ENCODE assay signal across 8 cellular contexts in genomic region chr16:87492721-87493554, GRCh38. TPM values are rescaled to one million over a fixed set of nuclear protein-coding genes. Genes with fewer than 3 reads are reported as not detected.
A peak's percentile ranks its signal among the peaks of the same experiment; 100 is the strongest.
DNase-seq lines count a peak whose midpoint lies in the region; ATAC-seq and TF ChIP-seq lines count a peak whose summit lies in the region.

Gene ZCCHC14 (minus strand): TSS chr16:87493024. CDS start chr16:87492238, 786 bp downstream.

- POLR2A ChIA-PET in naive thymus-derived CD8-positive, alpha-beta T cell (lab: Charles Lee): interaction anchor here (0.6 to 1.2 kb wide), 3 partner anchors 8 to 109 kb away, joined by 3 to 4 read pairs (median 4); partner anchors contain the start of gene FBXO31

- peaks cover 3% of the 10 kb centered on the region for H3K27me3 Mint-ChIP-seq in activated T-helper 17 cell treated with anti-CD3 and anti-CD28 coated beads, Interleukin-2, amount 50 U/mL, for 72 hours
- peaks cover 0 to 2% (median 0%) of the 10 kb centered on the region in 5 donors for H3K27me3 Mint-ChIP-seq in naive thymus-derived CD8-positive, alpha-beta T cell
- peaks cover 68% of the 10 kb centered on the region for H3K27me3 Mint-ChIP-seq in stimulated activated memory B cell treated with anti-CD40 and anti-IgM and Interleukin-4, amounts not matched to agents 10 μg/mL and 1 μg/mL and 100 μg/mL, for 72 hours

- in situ Hi-C loops in KBM-7 (cut with MboI; ENCODE audit: low pct_unique_long_range_greater_than_20kb, low sequenced_read_pairs): no loop called here

- H3K9me3 Mint-ChIP-seq in activated T-helper 17 cell treated with anti-CD3 and anti-CD28 coated beads, Interleukin-2, amount 50 U/mL, for 72 hours: no peaks in the 10 kb centered on the region
- H3K9me3 Mint-ChIP-seq in naive thymus-derived CD8-positive, alpha-beta T cell: no peaks in the 10 kb centered on the region
- no peaks in the 10 kb centered on the region for H3K9me3 Mint-ChIP-seq in stimulated activated memory B cell treated with anti-CD40 and anti-IgM and Interleukin-4, amounts not matched to agents 10 μg/mL and 1 μg/mL and 100 μg/mL, for 72 hours

- H3K27ac Mint-ChIP-seq in activated T-helper 17 cell treated with anti-CD3 and anti-CD28 coated beads, Interleukin-2, amount 50 U/mL, for 72 hours: peak within 1 kb of the TSS; percentile 84
- H3K27ac Mint-ChIP-seq in naive thymus-derived CD8-positive, alpha-beta T cell: peak within 1 kb of the TSS; percentile 74 to 92 (median 84)
- no peak within 1 kb of the TSS for H3K27ac Mint-ChIP-seq in stimulated activated memory B cell treated with anti-CD40 and anti-IgM and Interleukin-4, amounts not matched to agents 10 μg/mL and 1 μg/mL and 100 μg/mL, for 72 hours

- peak within 1 kb of the TSS; percentile 54 for H3K4me3 ChIP-seq in fibroblast of mammary gland (ENCODE audit: control insufficient read depth, low read depth, low read length)

- ATAC-seq in GM21717 (IDR thresholded peaks at IDR 0.05; ENCODE audit: unreplicated experiment): peak; percentile 73
- ATAC-seq in activated T-helper 17 cell treated with anti-CD3 and anti-CD28 coated beads, Interleukin-2, amount 50 U/mL, for 72 hours (replicated peaks): peak; percentile 96
- ATAC-seq in naive thymus-derived CD8-positive, alpha-beta T cell: peak; percentile 87
- ATAC-seq in stimulated activated memory B cell treated with anti-CD40 and anti-IgM and Interleukin-4, amounts not matched to agents 10 μg/mL and 1 μg/mL and 100 μg/mL, for 72 hours: peak; percentile 94

- H3K4me3 Mint-ChIP-seq in activated T-helper 17 cell treated with anti-CD3 and anti-CD28 coated beads, Interleukin-2, amount 50 U/mL, for 72 hours: peak within 1 kb of the TSS; percentile 90
- peak within 1 kb of the TSS; percentile 81 to 94 (median 90) for H3K4me3 Mint-ChIP-seq in naive thymus-derived CD8-positive, alpha-beta T cell
- peak within 1 kb of the TSS; percentile 80 for H3K4me3 Mint-ChIP-seq in stimulated activated memory B cell treated with anti-CD40 and anti-IgM and Interleukin-4, amounts not matched to agents 10 μg/mL and 1 μg/mL and 100 μg/mL, for 72 hours

- peaks cover 32% of the 10 kb centered on the region for H3K4me1 Mint-ChIP-seq in activated T-helper 17 cell treated with anti-CD3 and anti-CD28 coated beads, Interleukin-2, amount 50 U/mL, for 72 hours
- H3K4me1 Mint-ChIP-seq in naive thymus-derived CD8-positive, alpha-beta T cell: peaks cover 35 to 66% (median 60%) of the 10 kb centered on the region in 4 donors
- peaks cover 52% of the 10 kb centered on the region for H3K4me1 Mint-ChIP-seq in stimulated activated memory B cell treated with anti-CD40 and anti-IgM and Interleukin-4, amounts not matched to agents 10 μg/mL and 1 μg/mL and 100 μg/mL, for 72 hours

- TF ChIP-seq CTCF in fibroblast of mammary gland (conservative IDR thresholded peaks at IDR 0.05; ENCODE audit: control insufficient read depth, insufficient read depth, low read depth, low read length): no peak

- peak; percentile 83 for DNase-seq in DMS53 treated with DMSO at 0.1 percent for 48 hours (lab: John Stamatoyannopoulos, UW; ENCODE audit: unreplicated experiment)
- DNase-seq in KBM-7: peak; percentile 98
- peak; percentile 96 for DNase-seq in RKO (ENCODE audit: low spot score)
- DNase-seq in fibroblast of mammary gland (ENCODE audit: low read depth): peak; percentile 97
- peak; percentile 95 to 99 (median 98) for DNase-seq in naive thymus-derived CD8-positive, alpha-beta T cell

- H3K36me3 Mint-ChIP-seq in activated T-helper 17 cell treated with anti-CD3 and anti-CD28 coated beads, Interleukin-2, amount 50 U/mL, for 72 hours (ENCODE audit: low read depth): peaks cover 17% of the 10 kb centered on the region
- no peaks in the 10 kb centered on the region for H3K36me3 Mint-ChIP-seq in naive thymus-derived CD8-positive, alpha-beta T cell
- H3K36me3 Mint-ChIP-seq in stimulated activated memory B cell treated with anti-CD40 and anti-IgM and Interleukin-4, amounts not matched to agents 10 μg/mL and 1 μg/mL and 100 μg/mL, for 72 hours: no peaks in the 10 kb centered on the region

RNA-seq across cellular contexts. Expression of gene ZCCHC14, which starts in this region (rescaled TPM):
- 1 to 10 TPM; 3.0 to 5.2 TPM for total RNA-seq in activated T-helper 17 cell treated with anti-CD3 and anti-CD28 coated beads, Interleukin-2, amount 50 U/mL, for 72 hours
- total RNA-seq in naive thymus-derived CD8-positive, alpha-beta T cell: 10 to 100 TPM; 29.5 to 33.8 TPM
- polyA plus RNA-seq in naive thymus-derived CD8-positive, alpha-beta T cell: under 1 TPM; 0.37 to 0.85 (median 0.43) TPM

Comparison
In these comparisons a context has a peak if more than half of its experiments do, and no peak if none do; other contexts are left out.
1. Peak in every context shown above with its lines: DNase-seq, ATAC-seq and H3K4me3 ChIP-seq.
2. RNA of gene ZCCHC14 (total RNA-seq): 29.5 to 33.8 TPM in naive thymus-derived CD8-positive, alpha-beta T cell; 3.0 to 5.2 TPM in activated T-helper 17 cell treated with anti-CD3 and anti-CD28 coated beads, Interleukin-2, amount 50 U/mL, for 72 hours; every median in the first group is over 4 times any median in the second.